ENCODE assay signal across 8 cellular contexts in genomic region chr18:23137093-23137640, GRCh38. TPM values are rescaled to one million over a fixed set of nuclear protein-coding genes. Genes with fewer than 3 reads are reported as not detected.
DNase-seq lines count a peak whose midpoint lies in the region; FAIRE-seq and TF ChIP-seq lines count a peak whose summit lies in the region.

No MANE protein-coding gene starts in this region.

- TF ChIP-seq CTCF in kidney (IDR thresholded peaks at IDR 0.05; ENCODE audit: borderline replicate concordance, extremely low read depth, insufficient read depth) (no peak), testis (IDR thresholded peaks at IDR 0.05) (no peak)

- no peak for FAIRE-seq in kidney (lab: Jason Lieb, UNC)

- no peak for TF ChIP-seq POLR2A in testis (IDR thresholded peaks at IDR 0.05)

- CTCF ChIA-PET in activated CD4-positive, alpha-beta memory T cell treated with anti-CD3 and anti-CD28 coated beads, Interleukin-2, amount 10 ng/mL, durations not matched to agents 7 days and 5 days (lab: Charles Lee), result no interaction called here

- peak overlapping the region; percentile 65 for H3K4me3 Mint-ChIP-seq in activated T-cell treated with anti-CD3 and anti-CD28 coated beads, Interleukin-2, amount 50 U/mL, for 24 hours
- peak overlapping the region; percentile 28 for H3K4me3 Mint-ChIP-seq in activated CD4-positive, alpha-beta memory T cell treated with anti-CD3 and anti-CD28 coated beads, Interleukin-2, amount 10 ng/mL, durations not matched to agents 7 days and 5 days

- 40 to 48% methylated on average over 12 of the region's 12 CpGs for WGBS in testis, 2 donors

- H3K9me3 ChIP-seq in kidney (ENCODE audit: control insufficient read depth in 1 of 2, low read length in 2 of 2), result no peaks in the 10 kb centered on the region
- no peaks in the 10 kb centered on the region for H3K9me3 ChIP-seq in testis

- intact Hi-C loops in kidney (cut with DNase I), result loop anchor here (10.0 kb wide), 1 partner anchor 118 kb away; no protein-coding TSS in a partner anchor
- intact Hi-C loops in testis (cut with DNase I; ENCODE audit: low total_unique reads), result loop anchor here (10.0 kb wide), 2 partner anchors 218 to 268 kb away; no protein-coding TSS in a partner anchor

- H3K4me1 ChIP-seq in kidney (ENCODE audit: control insufficient read depth in 1 of 2, insufficient read depth in 1 of 2, low read depth in 1 of 2, low read length in 2 of 2), result peaks cover 22 to 48% of the 10 kb centered on the region in 2 donors
- H3K4me1 ChIP-seq in testis, result peaks cover 17% of the 10 kb centered on the region

- H3K27me3 ChIP-seq in testis, result no peaks in the 10 kb centered on the region

- DNase-seq in activated T-cell treated with anti-CD3 and anti-CD28 coated beads, Interleukin-2, amount 50 U/mL, for 24 hours, result no peak
- DNase-seq in activated T-cell treated with anti-CD3 and anti-CD28 coated beads, Interleukin-2, amount 50 U/mL, for 48 hours, result no peak
- DNase-seq in activated CD4-positive, alpha-beta memory T cell treated with anti-CD3 and anti-CD28 coated beads, Interleukin-2, amount 10 ng/mL, durations not matched to agents 7 days and 5 days, result no peak
- DNase-seq in kidney (no peak), testis (no peak), pons (ENCODE audit: low spot score) (no peak), NCI-H446 treated with DMSO at 0.1 percent for 48 hours (lab: John Stamatoyannopoulos, UW) (no peak), HK-2 (ENCODE audit: unreplicated experiment) (no peak)

- POLR2A ChIA-PET in activated CD4-positive, alpha-beta memory T cell treated with anti-CD3 and anti-CD28 coated beads, Interleukin-2, amount 10 ng/mL, durations not matched to agents 7 days and 5 days (lab: Charles Lee), result interaction anchor here (1.2 kb wide), 1 partner anchor 10 kb away, joined by 4 read pairs; no protein-coding TSS in a partner anchor

- H3K9ac ChIP-seq in kidney (ENCODE audit: low read length in 2 of 2), result peak overlapping the region in 1 of 2 donors; percentile 57

- no peaks in the 10 kb centered on the region for H3K9me3 Mint-ChIP-seq in activated T-cell treated with anti-CD3 and anti-CD28 coated beads, Interleukin-2, amount 50 U/mL, for 24 hours
- H3K9me3 Mint-ChIP-seq in activated CD4-positive, alpha-beta memory T cell treated with anti-CD3 and anti-CD28 coated beads, Interleukin-2, amount 10 ng/mL, durations not matched to agents 7 days and 5 days, result no peaks in the 10 kb centered on the region

- peaks cover 14% of the 10 kb centered on the region for H3K4me1 Mint-ChIP-seq in activated T-cell treated with anti-CD3 and anti-CD28 coated beads, Interleukin-2, amount 50 U/mL, for 24 hours (ENCODE audit: low read depth)
- peaks cover 14% of the 10 kb centered on the region for H3K4me1 Mint-ChIP-seq in activated CD4-positive, alpha-beta memory T cell treated with anti-CD3 and anti-CD28 coated beads, Interleukin-2, amount 10 ng/mL, durations not matched to agents 7 days and 5 days

- peaks cover 57% of the 10 kb centered on the region for H3K27me3 Mint-ChIP-seq in activated T-cell treated with anti-CD3 and anti-CD28 coated beads, Interleukin-2, amount 50 U/mL, for 24 hours
- peaks cover 52% of the 10 kb centered on the region for H3K27me3 Mint-ChIP-seq in activated CD4-positive, alpha-beta memory T cell treated with anti-CD3 and anti-CD28 coated beads, Interleukin-2, amount 10 ng/mL, durations not matched to agents 7 days and 5 days

- H3K27ac ChIP-seq in kidney (ENCODE audit: low read depth in 2 of 2, low read length in 2 of 2), result peak overlapping the region; percentile 65 to 89
- H3K27ac ChIP-seq in testis, result peak overlapping the region in 1 of 2 donors; percentile 83

- H3K4me3 ChIP-seq in kidney (ENCODE audit: low read length in 2 of 2), result peak overlapping the region; percentile 67 to 69
- peak overlapping the region; percentile 51 to 67 for H3K4me3 ChIP-seq in testis

- no peaks in the 10 kb centered on the region for H3K36me3 ChIP-seq in kidney (ENCODE audit: control insufficient read depth in 1 of 2, insufficient read depth in 2 of 2, low read length in 2 of 2)
- H3K36me3 ChIP-seq in testis (ENCODE audit: low read depth, missing control alignments), result no peaks in the 10 kb centered on the region

- no peaks in the 10 kb centered on the region for H3K36me3 Mint-ChIP-seq in activated T-cell treated with anti-CD3 and anti-CD28 coated beads, Interleukin-2, amount 50 U/mL, for 24 hours (ENCODE audit: low read depth)
- H3K36me3 Mint-ChIP-seq in activated CD4-positive, alpha-beta memory T cell treated with anti-CD3 and anti-CD28 coated beads, Interleukin-2, amount 10 ng/mL, durations not matched to agents 7 days and 5 days (ENCODE audit: low read depth), result no peaks in the 10 kb centered on the region

- no peak overlapping the region for H3K27ac Mint-ChIP-seq in activated T-cell treated with anti-CD3 and anti-CD28 coated beads, Interleukin-2, amount 50 U/mL, for 24 hours
- H3K27ac Mint-ChIP-seq in activated CD4-positive, alpha-beta memory T cell treated with anti-CD3 and anti-CD28 coated beads, Interleukin-2, amount 10 ng/mL, durations not matched to agents 7 days and 5 days, result no peak overlapping the region

RNA-seq across cellular contexts. Expression of gene CABLES1, which starts 1.9 kb away (rescaled TPM):
- total RNA-seq in activated CD4-positive, alpha-beta memory T cell treated with anti-CD3 and anti-CD28 coated beads, Interleukin-2, amount 10 ng/mL, durations not matched to agents 7 days and 5 days, result 1 to 10 TPM; 2.7 to 2.8 TPM
- total RNA-seq in kidney (40.5 TPM), testis (10 to 100 TPM; 12.0 to 15.8 TPM)
- polyA plus RNA-seq in kidney (ENCODE audit: insufficient read depth, low read depth, low replicate concordance) (7.6 TPM), testis (ENCODE audit: insufficient read depth, low read depth, low replicate concordance) (6.2 TPM)
